Comparison of ENCODE assay signal across 10 cellular contexts in genomic region chr2:12676771-12677170, GRCh38.
"Had no signal": no experiment of that assay in that cellular context is flagged by ENCODE, and none has a peak within 500 bp of the region (broad histone marks: within the 10 kb centered on the region; RNA-seq: fewer than 3 reads in every experiment).

No MANE protein-coding gene starts in this region.

- H3K36me3 ChIP-seq: HAP-1 had no signal

- ATAC-seq: HCT116, K562 had no signal

- H3K27ac ChIP-seq: GM23248 had no signal

- FAIRE-seq: HTR-8/SVneo, K562 had no signal

- DNase-seq: GM23248, GOT3, H7, HFFc6, IMR-90, KG1 had no signal

- H3K9ac ChIP-seq: GM23248 had no signal

- H3K4me3 ChIP-seq: GM23248, HAP-1, K562 had no signal

- H2AFZ ChIP-seq: GM23248 had no signal

- H3K9me3 ChIP-seq: HAP-1 had no signal

- H3K4me1 ChIP-seq: HAP-1 had no signal
